ENCODE assay signal across 12 cellular contexts in genomic region chr9:109560470-109561132, GRCh38.
DNase-seq lines count a peak whose midpoint lies in the region; ATAC-seq and TF ChIP-seq lines count a peak whose summit lies in the region.
"Had no signal": no experiment of that assay in that cellular context is flagged by ENCODE, and none has a peak within 500 bp of the region (broad histone marks: within the 10 kb centered on the region; RNA-seq: fewer than 3 reads in every experiment).

No MANE protein-coding gene starts in this region.

- H3K27ac Mint-ChIP-seq in GM23338 (no peak overlapping the region), endothelial cell (ENCODE audit: unreplicated experiment) (no peak overlapping the region)
- H3K27ac Mint-ChIP-seq: activated B cell treated with CpG ODN at 0.5 μM for 24 hours; activated T-cell treated with anti-CD3 and anti-CD28 coated beads, Interleukin-2, amount 50 U/mL, for 24 hours; CD4-positive, alpha-beta memory T cell had no signal

- no peak overlapping the region for H3K4me2 ChIP-seq in GM23338

- peaks cover 13% of the 10 kb centered on the region; the same call in 1 of the 2 replicates for H3K9me2 ChIP-seq in GM23338 (ENCODE audit: insufficient read depth)

- H3K4me1 Mint-ChIP-seq in GM23338 (peaks cover 28% of the 10 kb centered on the region), endothelial cell (ENCODE audit: unreplicated experiment) (peaks cover 35% of the 10 kb centered on the region)
- H3K4me1 Mint-ChIP-seq: activated B cell treated with CpG ODN at 0.5 μM for 24 hours; CD4-positive, alpha-beta memory T cell had no signal

- peaks cover 20% of the 10 kb centered on the region for H3K4me1 ChIP-seq in GM23338 (ENCODE audit: insufficient read depth)

- no peak overlapping the region for H3K4me3 ChIP-seq in GM23338

- no peak overlapping the region for H3K4me3 Mint-ChIP-seq in GM23338
- H3K4me3 Mint-ChIP-seq in endothelial cell (ENCODE audit: unreplicated experiment) = no peak overlapping the region
- H3K4me3 Mint-ChIP-seq: activated B cell treated with CpG ODN at 0.5 μM for 24 hours; activated T-cell treated with anti-CD3 and anti-CD28 coated beads, Interleukin-2, amount 50 U/mL, for 24 hours; CD4-positive, alpha-beta memory T cell had no signal

- H3K9me3 Mint-ChIP-seq in GM23338 (no peaks in the 10 kb centered on the region), endothelial cell (ENCODE audit: unreplicated experiment) (no peaks in the 10 kb centered on the region)
- H3K9me3 Mint-ChIP-seq: activated T-cell treated with anti-CD3 and anti-CD28 coated beads, Interleukin-2, amount 50 U/mL, for 24 hours; CD4-positive, alpha-beta memory T cell had no signal

- peak overlapping the region; percentile 82 for H2AFZ ChIP-seq in GM23338

- ATAC-seq in GM23338 = peak; percentile 95
- no peak for ATAC-seq in GM21528 (IDR thresholded peaks at IDR 0.05; ENCODE audit: low FRiP score, unreplicated experiment)
- ATAC-seq in GM21619 (IDR thresholded peaks at IDR 0.05; ENCODE audit: unreplicated experiment) = no peak

- DNase-seq in GM23338 (ENCODE audit: low spot score) (peak; percentile 74), NCI-H69 (lab: John Stamatoyannopoulos, UW) (peak; percentile 52), endothelial cell (ENCODE audit: low spot score) (peak; percentile 14), pons (ENCODE audit: low spot score) (peak; percentile 11), NCI-H446 (lab: John Stamatoyannopoulos, UW) (no peak)
- DNase-seq in activated CD8-positive, alpha-beta memory T cell treated with anti-CD3 and anti-CD28 coated beads, Interleukin-2, amount 50 U/mL, for 48 hours = no peak
- DNase-seq: activated B cell treated with CpG ODN at 0.5 μM for 24 hours; activated T-cell treated with anti-CD3 and anti-CD28 coated beads, Interleukin-2, amount 50 U/mL, for 24 hours; CD4-positive, alpha-beta memory T cell; NCI-H2227 treated with DMSO at 0.1 percent for 48 hours had no signal

- H3K36me3 ChIP-seq in GM23338 (ENCODE audit: insufficient read depth) = no peaks in the 10 kb centered on the region

- H3K27me3 Mint-ChIP-seq in GM23338 (ENCODE audit: insufficient read depth, low read depth, poor library complexity) (peaks cover 4% of the 10 kb centered on the region), endothelial cell (ENCODE audit: unreplicated experiment) (peaks cover 2% of the 10 kb centered on the region)

- no peaks in the 10 kb centered on the region for H3K27me3 ChIP-seq in GM23338 (ENCODE audit: insufficient read depth)

- H3F3A ChIP-seq in GM23338 (replicated peaks; ENCODE audit: low read depth) = no peaks in the 10 kb centered on the region

- H3K27ac ChIP-seq in GM23338 (ENCODE audit: low read depth) = no peak overlapping the region

- H3K36me3 Mint-ChIP-seq in GM23338 (ENCODE audit: low read depth) = no peaks in the 10 kb centered on the region
- no peaks in the 10 kb centered on the region for H3K36me3 Mint-ChIP-seq in endothelial cell (ENCODE audit: low read depth, unreplicated experiment)
- H3K36me3 Mint-ChIP-seq: CD4-positive, alpha-beta memory T cell had no signal

- H3K79me2 ChIP-seq in GM23338 (replicated peaks; ENCODE audit: insufficient read depth) = no peaks in the 10 kb centered on the region

- H4K20me1 ChIP-seq in GM23338 (replicated peaks; ENCODE audit: insufficient read depth) = no peaks in the 10 kb centered on the region

- peak; percentile 56 to 77 for TF ChIP-seq CTCF in GM23338 (conservative IDR thresholded peaks at IDR 0.05; ENCODE audit: low read depth in 2 of 2)
- no peak for TF ChIP-seq CTCF in endothelial cell (IDR thresholded peaks at IDR 0.05; ENCODE audit: unreplicated experiment)

TF ChIP-seq in GM23338, 12 proteins besides CTCF, POLR2A, EP300 and RAD21:
- no peak for TF ChIP-seq STAT1 (IDR thresholded peaks at IDR 0.05; ENCODE audit: unreplicated experiment)
- peak; percentile 25; the same call in 1 of the 2 replicates for TF ChIP-seq CREB1 (CRISPR knock-in tag; IDR thresholded peaks at IDR 0.05; ENCODE audit: low read depth)

Comparison
In these comparisons a context has a peak if more than half of its experiments do, and no peak if none do; other contexts are left out.
1. DNase-seq: peak in GM23338 (single experiment), NCI-H69 (single experiment), endothelial cell (single experiment) and pons (single experiment); none in NCI-H446 (0 of 2) and activated CD8-positive, alpha-beta memory T cell treated with anti-CD3 and anti-CD28 coated beads, Interleukin-2, amount 50 U/mL, for 48 hours (single experiment).